29 cellular contexts compared by ENCODE assay signal in genomic region chr11:25432376-25432775, GRCh38.
"Had no signal": no experiment of that assay in that cellular context is flagged by ENCODE, and none has a peak within 500 bp of the region (broad histone marks: within the 10 kb centered on the region; RNA-seq: fewer than 3 reads in every experiment).

No MANE protein-coding gene starts in this region.

- H3K4me3 ChIP-seq: ascending aorta had no signal

- H3K4me1 ChIP-seq: ascending aorta had no signal

- H3K36me3 ChIP-seq: ascending aorta had no signal

- ATAC-seq: activated CD8-positive, alpha-beta T cell treated with anti-CD3 and anti-CD28 coated beads for 36 hours; activated naive CD8-positive, alpha-beta T cell treated with anti-CD3 and anti-CD28 coated beads, Interleukin-2, amount 50 U/mL, for 24 hours; activated T-cell treated with anti-CD3 and anti-CD28 coated beads, Interleukin-2, amount 50 U/mL, for 4 hours; activated T-cell treated with anti-CD3 and anti-CD28 coated beads, Interleukin-2, amount 50 U/mL, for 72 hours; activated T-helper 17 cell treated with anti-CD3 and anti-CD28 coated beads, Interleukin-2, amount 50 U/mL, for 72 hours; T-cell; T-helper 17 cell had no signal

- H3K27me3 ChIP-seq: ascending aorta had no signal

- H3K9me3 ChIP-seq: ascending aorta had no signal

- DNase-seq: activated B cell treated with CpG ODN at 0.5 μM for 24 hours; activated CD4-positive, alpha-beta memory T cell treated with anti-CD3 and anti-CD28 coated beads for 36 hours; activated CD4-positive, alpha-beta T cell treated with anti-CD3 and anti-CD28 coated beads for 4 hours; activated CD4-positive, alpha-beta T cell treated with anti-CD3 and anti-CD28 coated beads, Interleukin-2, amount 10 ng/mL, durations not matched to agents 24 days and 14 days; activated CD4-positive, alpha-beta T cell treated with anti-CD3 and anti-CD28 coated beads, Interleukin-2, amount 50 U/mL, for 1 hour; activated CD4-positive, alpha-beta T cell treated with anti-CD3 and anti-CD28 coated beads, Interleukin-2, amount 50 U/mL, for 4 hours; activated CD4-positive, CD25-positive, alpha-beta regulatory T cell treated with anti-CD3 and anti-CD28 coated beads, Interleukin-2, amount 50 U/mL, for 72 hours; activated CD8-positive, alpha-beta memory T cell treated with anti-CD3 and anti-CD28 coated beads, Interleukin-2, amount 50 U/mL, for 4 hours; activated CD8-positive, alpha-beta T cell treated with anti-CD3 and anti-CD28 coated beads for 36 hours; activated effector memory CD4-positive, alpha-beta T cell treated with anti-CD3 and anti-CD28 coated beads, Interleukin-2, amount 50 U/mL, for 16 hours; activated gamma-delta T cell treated with Interleukin-2 at 50 U/mL for 16 hours; activated naive CD4-positive, alpha-beta T cell; activated naive CD4-positive, alpha-beta T cell treated with anti-CD3 and anti-CD28 coated beads, Interleukin-2, amount 10 ng/mL, durations not matched to agents 7 days and 5 days; activated naive CD8-positive, alpha-beta T cell treated with anti-CD3 and anti-CD28 coated beads, Interleukin-2, amount 10 ng/mL, durations not matched to agents 7 days and 5 days; activated naive CD8-positive, alpha-beta T cell treated with anti-CD3 and anti-CD28 coated beads, Interleukin-2, amount 50 U/mL, for 24 hours; activated T-cell treated with anti-CD3 and anti-CD28 coated beads for 4 hours; activated T-cell treated with anti-CD3 and anti-CD28 coated beads, Interleukin-2, amount 50 U/mL, for 1 hour; activated T-cell treated with anti-CD3 and anti-CD28 coated beads, Interleukin-2, amount 50 U/mL, for 4 hours; activated T-cell treated with anti-CD3 and anti-CD28 coated beads, Interleukin-2, amount 50 U/mL, for 72 hours; amygdala; anterior cingulate cortex; central memory CD4-positive, alpha-beta T cell; T-cell; T-helper 17 cell; T-helper 9 cell had no signal

- FAIRE-seq: TTC549 had no signal

- H3K27ac ChIP-seq: ascending aorta, VCaP had no signal
